Comparison of ENCODE assay signal across 10 cellular contexts in genomic region chr16:70696952-70697600, GRCh38. TPM values are rescaled to one million over a fixed set of nuclear protein-coding genes. Genes with fewer than 3 reads are reported as not detected.
DNase-seq lines count a peak whose midpoint lies in the region; ATAC-seq and TF ChIP-seq lines count a peak whose summit lies in the region.
"Had no signal": no experiment of that assay in that cellular context is flagged by ENCODE, and none has a peak within 500 bp of the region (broad histone marks: within the 10 kb centered on the region; RNA-seq: fewer than 3 reads in every experiment).

No MANE protein-coding gene starts in this region.

- DNase-seq in EH (ENCODE audit: low read depth) (peak; percentile 31), NCI-H2227 (lab: John Stamatoyannopoulos, UW; ENCODE audit: unreplicated experiment) (peak; percentile 61), endothelial cell (ENCODE audit: low spot score) (no peak), prostate gland (ENCODE audit: low spot score) (peak; percentile 85), pons (ENCODE audit: low spot score) (no peak), nucleus accumbens (lab: John Stamatoyannopoulos, UW) (no peak)
- DNase-seq in stimulated activated CD4-positive, alpha-beta T cell treated with anti-CD3 and anti-CD28 coated beads, Interleukin-2, amount 100 ng/mL, for 24 hours = no peak
- DNase-seq: activated CD4-positive, alpha-beta T cell treated with anti-CD3 and anti-CD28 coated beads, Interleukin-2, amount 50 U/mL, for 48 hours; NCI-H2171 had no signal

- no peaks in the 10 kb centered on the region for H3K27me3 ChIP-seq in prostate gland (replicated peaks; ENCODE audit: insufficient read depth)

- 26% methylated on average over 19 of the region's 19 CpGs for WGBS in prostate gland

- no peak for ATAC-seq in HG03280 (IDR thresholded peaks at IDR 0.05; ENCODE audit: unreplicated experiment)

- TF ChIP-seq CTCF in endothelial cell (IDR thresholded peaks at IDR 0.05; ENCODE audit: unreplicated experiment) (no peak), prostate gland (IDR thresholded peaks at IDR 0.05) (no peak)

- no peaks in the 10 kb centered on the region for H3K9me3 ChIP-seq in prostate gland

- peaks cover 12% of the 10 kb centered on the region for H3K36me3 Mint-ChIP-seq in endothelial cell (ENCODE audit: low read depth, unreplicated experiment)

- no peaks in the 10 kb centered on the region for H3K36me3 ChIP-seq in prostate gland

- H3K27ac ChIP-seq in prostate gland = peak overlapping the region; percentile 75 to 79

- H3K9me3 Mint-ChIP-seq in endothelial cell (ENCODE audit: unreplicated experiment) = no peaks in the 10 kb centered on the region

- H3K27ac Mint-ChIP-seq in endothelial cell (ENCODE audit: unreplicated experiment) = peak overlapping the region; percentile 74

- H3K27me3 Mint-ChIP-seq in endothelial cell (ENCODE audit: unreplicated experiment) = peaks cover 24% of the 10 kb centered on the region

- H3K4me1 ChIP-seq in prostate gland (replicated peaks) = peaks cover 23% of the 10 kb centered on the region

- intact Hi-C loops in prostate gland (cut with DNase I) = no loop called here

- no peak overlapping the region for H3K4me3 Mint-ChIP-seq in endothelial cell (ENCODE audit: unreplicated experiment)

- peak; percentile 25 for TF ChIP-seq POLR2A in prostate gland (IDR thresholded peaks at IDR 0.05)

- peaks cover 30% of the 10 kb centered on the region for H3K4me1 Mint-ChIP-seq in endothelial cell (ENCODE audit: unreplicated experiment)

- H3K4me3 ChIP-seq in prostate gland = no peak overlapping the region

RNA-seq across cellular contexts. Expression of gene MTSS2, which starts 11.2 kb away (rescaled TPM):
- total RNA-seq in endothelial cell (ENCODE audit: unreplicated experiment) (82.6 TPM), prostate gland (10 to 100 TPM; 42.4 to 92.4 TPM)

RNA-seq across cellular contexts. Expression of gene IL34, which starts 50.7 kb away (rescaled TPM):
- total RNA-seq in endothelial cell (ENCODE audit: unreplicated experiment) (1.6 TPM), prostate gland (10 to 100 TPM in 1 of 2 donors, 1 to 10 TPM in 1; 2.9 to 16.6 TPM)

Comparison
In these comparisons a context has a peak if more than half of its experiments do, and no peak if none do; other contexts are left out.
1. DNase-seq: peak in EH (single experiment), NCI-H2227 (single experiment) and prostate gland (single experiment); none in endothelial cell (single experiment), pons (single experiment), nucleus accumbens (0 of 56) and stimulated activated CD4-positive, alpha-beta T cell treated with anti-CD3 and anti-CD28 coated beads, Interleukin-2, amount 100 ng/mL, for 24 hours (0 of 2).